ENCODE assay signal across 15 cellular contexts in the genomic region with DNA sequence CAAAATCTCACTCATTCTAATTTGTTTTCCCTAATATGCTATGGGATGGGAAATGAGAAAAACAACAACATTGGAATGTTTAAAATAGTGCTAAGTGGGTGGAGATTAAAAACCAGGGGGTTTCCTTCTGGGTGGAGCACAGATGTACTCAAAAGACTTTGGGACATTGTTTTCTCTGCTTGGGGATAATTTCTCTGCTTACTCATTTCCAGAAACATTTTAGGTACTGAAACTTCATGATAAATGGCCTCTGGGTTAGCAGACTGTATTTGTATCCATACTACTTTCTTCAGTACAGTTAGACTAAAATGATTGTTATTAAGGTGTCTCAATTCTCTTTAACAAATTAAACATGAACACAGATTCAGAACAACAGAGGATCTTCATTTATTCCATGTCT. TPM values are rescaled to one million over a fixed set of nuclear protein-coding genes. Genes with fewer than 3 reads are reported as not detected.
A peak's percentile ranks its signal among the peaks of the same experiment; 100 is the strongest.
DNase-seq lines count a peak whose midpoint lies in the region; ATAC-seq lines count a peak whose summit lies in the region.
"Had no signal": no experiment of that assay in that cellular context is flagged by ENCODE, and none has a peak within 500 bp of the region (broad histone marks: within the 10 kb centered on the region; RNA-seq: fewer than 3 reads in every experiment).

No MANE protein-coding gene starts in this region.

- H3K36me3 Mint-ChIP-seq in activated T-cell treated with anti-CD3 and anti-CD28 coated beads, Interleukin-2, amount 50 U/mL, for 72 hours (ENCODE audit: insufficient read depth in 2 of 2): no peaks in the 10 kb centered on the region
- H3K36me3 Mint-ChIP-seq: brain, type B pancreatic cell had no signal

- H3K27ac Mint-ChIP-seq in activated T-cell treated with anti-CD3 and anti-CD28 coated beads, Interleukin-2, amount 50 U/mL, for 72 hours: peak overlapping the region; percentile 30
- H3K27ac Mint-ChIP-seq: brain, type B pancreatic cell had no signal

- DNase-seq in activated T-cell treated with anti-CD3 and anti-CD28 coated beads, Interleukin-2, amount 50 U/mL, for 72 hours: no peak
- no peak for DNase-seq in activated T-cell treated with anti-CD3 and anti-CD28 coated beads for 4 hours
- DNase-seq in NCI-H226: no peak
- DNase-seq in NCI-H2029 (lab: John Stamatoyannopoulos, UW): no peak
- DNase-seq in stimulated activated CD4-positive, alpha-beta T cell treated with anti-CD3 and anti-CD28 coated beads, Interleukin-2, amount 100 ng/mL, for 48 hours: no peak
- no peak for DNase-seq in NCI-H524 (lab: John Stamatoyannopoulos, UW)
- DNase-seq: activated CD4-positive, CD25-positive, alpha-beta regulatory T cell; DMS 273 treated with DMSO at 0.1 percent for 48 hours; mucosa of descending colon had no signal

- H3K4me3 Mint-ChIP-seq in activated T-cell treated with anti-CD3 and anti-CD28 coated beads, Interleukin-2, amount 50 U/mL, for 72 hours: peak overlapping the region in 1 of 2 donors; percentile 18
- H3K4me3 Mint-ChIP-seq: brain, type B pancreatic cell had no signal

- H3K27me3 Mint-ChIP-seq in activated T-cell treated with anti-CD3 and anti-CD28 coated beads, Interleukin-2, amount 50 U/mL, for 72 hours (ENCODE audit: low read depth): peaks cover 8% of the 10 kb centered on the region
- H3K27me3 Mint-ChIP-seq: brain, type B pancreatic cell had no signal

- H3K9me3 Mint-ChIP-seq in activated T-cell treated with anti-CD3 and anti-CD28 coated beads, Interleukin-2, amount 50 U/mL, for 72 hours: no peaks in the 10 kb centered on the region
- H3K9me3 Mint-ChIP-seq: brain, type B pancreatic cell had no signal

- H3K4me1 Mint-ChIP-seq in activated T-cell treated with anti-CD3 and anti-CD28 coated beads, Interleukin-2, amount 50 U/mL, for 72 hours (ENCODE audit: low read depth): peaks cover 29% of the 10 kb centered on the region
- H3K4me1 Mint-ChIP-seq: brain had no signal

- ATAC-seq in activated T-cell treated with anti-CD3 and anti-CD28 coated beads, Interleukin-2, amount 50 U/mL, for 72 hours (replicated peaks in 1 of 2): no peak
- peak; percentile 78 for ATAC-seq in GM21825 (IDR thresholded peaks at IDR 0.05; ENCODE audit: unreplicated experiment)
- ATAC-seq in HG03139 (IDR thresholded peaks at IDR 0.05; ENCODE audit: unreplicated experiment): peak; percentile 65
- ATAC-seq: K562, mucosa of descending colon, Right ventricle myocardium inferior had no signal

RNA-seq across cellular contexts. Expression of a gene that starts 17.4 kb away (rescaled TPM):
- 1 to 10 TPM; 2.7 to 5.9 TPM for total RNA-seq in activated T-cell treated with anti-CD3 and anti-CD28 coated beads, Interleukin-2, amount 50 U/mL, for 72 hours

Comparison
In these comparisons a context has a peak if more than half of its experiments do, and no peak if none do; other contexts are left out.
1. ATAC-seq: peak in GM21825 (single experiment) and HG03139 (single experiment); none in activated T-cell treated with anti-CD3 and anti-CD28 coated beads, Interleukin-2, amount 50 U/mL, for 72 hours (0 of 2).